In genomic region chr17:57283203-57283971, GRCh38 we compare ENCODE assay signal across 1 cellular context.
TF ChIP-seq lines count a peak whose summit lies in the region.

No MANE protein-coding gene starts in this region.

TF ChIP-seq in H1, 55 proteins besides CTCF, POLR2A, EP300 and RAD21:
- no peak for TF ChIP-seq EZH2 (IDR thresholded peaks at IDR 0.05; ENCODE audit: low read depth, low read length, severe bottlenecking)
- no peak for TF ChIP-seq CHD7 (IDR thresholded peaks at IDR 0.05; ENCODE audit: insufficient replicate concordance, low read length)
- no peak for TF ChIP-seq GTF2F1 (IDR thresholded peaks at IDR 0.05; ENCODE audit: borderline replicate concordance, low read depth, low read length)
- no peak for TF ChIP-seq CEBPB (IDR thresholded peaks at IDR 0.05; ENCODE audit: low read depth, low read length)
- no peak for TF ChIP-seq SUZ12 (IDR thresholded peaks at IDR 0.05; ENCODE audit: low read length)
- no peak for TF ChIP-seq FOSL1 (IDR thresholded peaks at IDR 0.05; ENCODE audit: insufficient read depth, low read depth, low read length)
- TF ChIP-seq, protein P1, sequence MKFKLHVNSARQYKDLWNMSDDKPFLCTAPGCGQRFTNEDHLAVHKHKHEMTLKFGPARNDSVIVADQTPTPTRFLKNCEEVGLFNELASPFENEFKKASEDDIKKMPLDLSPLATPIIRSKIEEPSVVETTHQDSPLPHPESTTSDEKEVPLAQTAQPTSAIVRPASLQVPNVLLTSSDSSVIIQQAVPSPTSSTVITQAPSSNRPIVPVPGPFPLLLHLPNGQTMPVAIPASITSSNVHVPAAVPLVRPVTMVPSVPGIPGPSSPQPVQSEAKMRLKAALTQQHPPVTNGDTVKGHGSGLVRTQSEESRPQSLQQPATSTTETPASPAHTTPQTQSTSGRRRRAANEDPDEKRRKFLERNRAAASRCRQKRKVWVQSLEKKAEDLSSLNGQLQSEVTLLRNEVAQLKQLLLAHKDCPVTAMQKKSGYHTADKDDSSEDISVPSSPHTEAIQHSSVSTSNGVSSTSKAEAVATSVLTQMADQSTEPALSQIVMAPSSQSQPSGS (IDR thresholded peaks at IDR 0.05; ENCODE audit: low read length), result no peak
- TF ChIP-seq EGR1 (IDR thresholded peaks at IDR 0.05; ENCODE audit: borderline replicate concordance, low read depth, low read length), result no peak
- TF ChIP-seq TAF7 (optimal IDR thresholded peaks at IDR 0.05; ENCODE audit: borderline replicate concordance, low read depth, low read length), result no peak
- no peak for TF ChIP-seq ZNF274 (IDR thresholded peaks at IDR 0.05; ENCODE audit: borderline replicate concordance, extremely low read depth, low read length)
